9 cellular contexts compared by ENCODE assay signal in the genomic region with DNA sequence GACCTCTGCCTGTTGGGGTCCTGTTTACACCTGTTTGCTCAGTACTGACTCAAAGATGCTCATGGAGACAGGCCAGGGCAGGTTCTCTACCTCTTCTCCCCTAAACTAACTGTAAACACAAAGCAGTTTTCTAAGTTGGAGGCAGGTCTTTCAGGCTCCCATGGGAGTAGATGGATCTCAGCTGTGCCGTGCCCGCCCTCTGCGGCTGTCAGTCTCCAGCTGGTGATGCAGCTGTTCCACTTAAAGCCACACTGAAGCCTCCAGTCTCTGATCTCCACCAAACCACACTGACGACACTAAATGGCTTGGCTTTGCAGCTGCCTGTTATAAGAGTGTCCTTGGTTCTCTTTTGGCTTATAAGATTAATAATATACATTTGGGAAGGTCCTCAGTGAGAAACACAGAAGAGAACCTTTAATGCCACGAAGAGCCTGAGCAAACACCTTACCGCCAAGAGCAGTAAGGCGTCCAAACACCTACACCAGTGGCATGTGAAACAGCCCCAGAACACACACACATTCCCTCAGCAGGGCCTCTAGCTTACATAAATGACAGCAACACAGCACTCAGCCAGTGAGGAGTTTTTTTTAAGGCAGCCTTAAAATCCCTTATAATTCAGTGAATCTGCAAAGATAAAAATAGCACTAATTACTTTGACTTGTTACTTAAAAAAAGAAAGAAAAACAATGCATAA.
DNase-seq lines count a peak whose midpoint lies in the region; ATAC-seq and TF ChIP-seq lines count a peak whose summit lies in the region.
"Had no signal": no experiment of that assay in that cellular context is flagged by ENCODE, and none has a peak within 500 bp of the region (broad histone marks: within the 10 kb centered on the region; RNA-seq: fewer than 3 reads in every experiment).

No MANE protein-coding gene starts in this region.

- H3K9me3 ChIP-seq in HEK293 (ENCODE audit: control insufficient read depth, insufficient read depth, low read depth, low read length): no peaks in the 10 kb centered on the region
- H3K9me3 ChIP-seq: SJSA1 had no signal

- H3K4me1 Mint-ChIP-seq in activated CD4-positive, alpha-beta T cell treated with anti-CD3 and anti-CD28 coated beads, Interleukin-2, amount 10 ng/mL, durations not matched to agents 24 days and 14 days: peaks cover 14% of the 10 kb centered on the region

- no peak for ATAC-seq in GM21526 (IDR thresholded peaks at IDR 0.05; ENCODE audit: low FRiP score, unreplicated experiment)

- CTCF ChIA-PET in HEK293 (lab: Yijun Ruan, JAX): interaction anchor here (0.6 to 2.1 kb wide), 4 partner anchors 15 to 106 kb away, joined by 3 to 7 read pairs (median 4); no protein-coding TSS in a partner anchor

- H3K4me1 ChIP-seq in HEK293 (ENCODE audit: control insufficient read depth, insufficient read depth, low read length): 0 out of 2 replicates have a peak, but pooled peaks cover 2% of the 10 kb centered on the region
- H3K4me1 ChIP-seq: SJSA1 had no signal

- no peaks in the 10 kb centered on the region for H3K27me3 Mint-ChIP-seq in activated CD4-positive, alpha-beta T cell treated with anti-CD3 and anti-CD28 coated beads, Interleukin-2, amount 10 ng/mL, durations not matched to agents 24 days and 14 days

- H3K27ac ChIP-seq in HEK293 (ENCODE audit: extremely low read depth, low read depth, low read length): no peak overlapping the region
- H3K27ac ChIP-seq: SJSA1 had no signal

- intact Hi-C loops in activated CD4-positive, alpha-beta T cell treated with anti-CD3 and anti-CD28 coated beads, Interleukin-2, amount 10 ng/mL, durations not matched to agents 24 days and 14 days (cut with micrococcal nuclease): no loop called here

- TF ChIP-seq CTCF in HEK293 (tag by site-specific recombination; IDR thresholded peaks at IDR 0.05): no peak

- peak; percentile 61 for DNase-seq in activated CD4-positive, alpha-beta T cell treated with anti-CD3 and anti-CD28 coated beads, Interleukin-2, amount 10 ng/mL, durations not matched to agents 24 days and 14 days
- DNase-seq in activated CD4-positive, alpha-beta T cell treated with anti-CD3 and anti-CD28 coated beads, Interleukin-2, amount 50 U/mL, for 4 hours: no peak
- peak; percentile 58 for DNase-seq in NCI-H1436 (lab: John Stamatoyannopoulos, UW)
- peak; percentile 65 for DNase-seq in globus pallidus (ENCODE audit: low spot score)
- DNase-seq in cerebellar cortex (ENCODE audit: low spot score): no peak
- no peak for DNase-seq in activated gamma-delta T cell (lab: John Stamatoyannopoulos, UW)

- no peak overlapping the region for H3K4me3 ChIP-seq in HEK293 (ENCODE audit: low read depth, low read length)
- H3K4me3 ChIP-seq: SJSA1 had no signal

- no peak overlapping the region for H3K27ac Mint-ChIP-seq in activated CD4-positive, alpha-beta T cell treated with anti-CD3 and anti-CD28 coated beads, Interleukin-2, amount 10 ng/mL, durations not matched to agents 24 days and 14 days

- H3K9me3 Mint-ChIP-seq in activated CD4-positive, alpha-beta T cell treated with anti-CD3 and anti-CD28 coated beads, Interleukin-2, amount 10 ng/mL, durations not matched to agents 24 days and 14 days: no peaks in the 10 kb centered on the region

- H3K4me3 Mint-ChIP-seq in activated CD4-positive, alpha-beta T cell treated with anti-CD3 and anti-CD28 coated beads, Interleukin-2, amount 10 ng/mL, durations not matched to agents 24 days and 14 days: no peak overlapping the region

- peaks cover 0 to 3% of the 10 kb centered on the region in 2 experiments; a peak in 2 of 3 replicates for H3K36me3 ChIP-seq in HEK293 (ENCODE audit: control insufficient read depth in 2 of 2, insufficient read depth in 1 of 2, low read length in 2 of 2)
- H3K36me3 ChIP-seq: SJSA1 had no signal

- POLR2A ChIA-PET in HEK293 (lab: Yijun Ruan, JAX): no interaction called here

- H3K36me3 Mint-ChIP-seq in activated CD4-positive, alpha-beta T cell treated with anti-CD3 and anti-CD28 coated beads, Interleukin-2, amount 10 ng/mL, durations not matched to agents 24 days and 14 days (ENCODE audit: low read depth): peaks cover 3% of the 10 kb centered on the region

TF ChIP-seq in HEK293, 187 proteins besides CTCF, POLR2A, EP300 and RAD21:
- TF ChIP-seq KLF10 (tag by site-specific recombination; IDR thresholded peaks at IDR 0.05): peak; percentile 62
- TF ChIP-seq ZBTB48 (tag by site-specific recombination; IDR thresholded peaks at IDR 0.05): no peak
- TF ChIP-seq ZNF132 (tag by site-specific recombination; IDR thresholded peaks at IDR 0.05; ENCODE audit: borderline replicate concordance): no peak
- TF ChIP-seq, protein P1, sequence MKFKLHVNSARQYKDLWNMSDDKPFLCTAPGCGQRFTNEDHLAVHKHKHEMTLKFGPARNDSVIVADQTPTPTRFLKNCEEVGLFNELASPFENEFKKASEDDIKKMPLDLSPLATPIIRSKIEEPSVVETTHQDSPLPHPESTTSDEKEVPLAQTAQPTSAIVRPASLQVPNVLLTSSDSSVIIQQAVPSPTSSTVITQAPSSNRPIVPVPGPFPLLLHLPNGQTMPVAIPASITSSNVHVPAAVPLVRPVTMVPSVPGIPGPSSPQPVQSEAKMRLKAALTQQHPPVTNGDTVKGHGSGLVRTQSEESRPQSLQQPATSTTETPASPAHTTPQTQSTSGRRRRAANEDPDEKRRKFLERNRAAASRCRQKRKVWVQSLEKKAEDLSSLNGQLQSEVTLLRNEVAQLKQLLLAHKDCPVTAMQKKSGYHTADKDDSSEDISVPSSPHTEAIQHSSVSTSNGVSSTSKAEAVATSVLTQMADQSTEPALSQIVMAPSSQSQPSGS (tag by site-specific recombination; IDR thresholded peaks at IDR 0.05; ENCODE audit: low read depth): no peak
- TF ChIP-seq ZNF544 (tag by site-specific recombination; IDR thresholded peaks at IDR 0.05): no peak
- no peak for TF ChIP-seq BCL11B (tag by site-specific recombination; IDR thresholded peaks at IDR 0.05; ENCODE audit: low read depth)
- TF ChIP-seq YY2 (tag by site-specific recombination; IDR thresholded peaks at IDR 0.05): no peak
- TF ChIP-seq ZNF610 (tag by site-specific recombination; IDR thresholded peaks at IDR 0.05; ENCODE audit: borderline replicate concordance): no peak
- TF ChIP-seq ZNF341 (tag by site-specific recombination; IDR thresholded peaks at IDR 0.05; ENCODE audit: low read depth): peak; percentile 78

Comparison
In these comparisons a context has a peak if more than half of its experiments do, and no peak if none do; other contexts are left out.
1. DNase-seq: peak in activated CD4-positive, alpha-beta T cell treated with anti-CD3 and anti-CD28 coated beads, Interleukin-2, amount 10 ng/mL, durations not matched to agents 24 days and 14 days (single experiment), NCI-H1436 (single experiment) and globus pallidus (single experiment); none in activated CD4-positive, alpha-beta T cell treated with anti-CD3 and anti-CD28 coated beads, Interleukin-2, amount 50 U/mL, for 4 hours (0 of 2), cerebellar cortex (single experiment) and activated gamma-delta T cell (single experiment).